ENCODE assay signal across 13 cellular contexts in genomic region chr12:123095074-123095694, GRCh38. TPM values are rescaled to one million over a fixed set of nuclear protein-coding genes. Genes with fewer than 3 reads are reported as not detected.
A peak's percentile ranks its signal among the peaks of the same experiment; 100 is the strongest.
DNase-seq lines count a peak whose midpoint lies in the region; ATAC-seq, FAIRE-seq and TF ChIP-seq lines count a peak whose summit lies in the region.
"Had no signal": no experiment of that assay in that cellular context is flagged by ENCODE, and none has a peak within 500 bp of the region (broad histone marks: within the 10 kb centered on the region; RNA-seq: fewer than 3 reads in every experiment).

No MANE protein-coding gene starts in this region.

- H3K79me2 ChIP-seq in OCI-LY1 (ENCODE audit: insufficient read depth, low read length), result peaks cover 16% of the 10 kb centered on the region; the same call in 1 of the 2 replicates

- WGBS in esophagus, 2 donors, result 65 to 78% methylated on average over 20 of the region's 20 CpGs

- no peak for ATAC-seq in GM21390 (IDR thresholded peaks at IDR 0.05; ENCODE audit: unreplicated experiment)
- no peak for ATAC-seq in HG03460 (IDR thresholded peaks at IDR 0.05; ENCODE audit: unreplicated experiment)
- ATAC-seq: stimulated activated naive CD8-positive, alpha-beta T cell treated with anti-CD3 and anti-CD28 coated beads, Interleukin-15, amount 100 ng/mL, for 72 hours had no signal

- H3K27ac ChIP-seq in OCI-LY1 (ENCODE audit: low read depth, low read length, poor library complexity, severe bottlenecking), result peak overlapping the region; percentile 93
- H3K27ac ChIP-seq in esophagus (ENCODE audit: low read depth in 2 of 2, low read length in 1 of 2), result peak overlapping the region; percentile 45 to 78
- H3K27ac ChIP-seq in muscle layer of duodenum (ENCODE audit: low read length), result peak overlapping the region; percentile 39
- peak overlapping the region; percentile 75 to 76 for H3K27ac ChIP-seq in tibial artery

- DNase-seq in tibial artery (no peak), frontal cortex (ENCODE audit: low spot score in 2 of 2) (no peak)
- DNase-seq: activated CD4-positive, alpha-beta memory T cell treated with anti-CD3 and anti-CD28 coated beads for 36 hours; activated naive CD4-positive, alpha-beta T cell; NCI-H1092 treated with DMSO at 0.1 percent for 48 hours; stimulated activated CD4-positive, alpha-beta T cell treated with anti-CD3 and anti-CD28 coated beads, Interleukin-4, amount 100 ng/mL, for 4 hours; stimulated activated naive CD8-positive, alpha-beta T cell treated with anti-CD3 and anti-CD28 coated beads, Interleukin-15, amount 100 ng/mL, for 72 hours; T-helper 2 cell had no signal

- H3K9ac ChIP-seq in OCI-LY1 (ENCODE audit: low read length), result no peak overlapping the region

- peaks cover 59% of the 10 kb centered on the region; the same call in 1 of the 2 replicates for H3K36me3 ChIP-seq in OCI-LY1 (ENCODE audit: insufficient read depth, low read length)
- H3K36me3 ChIP-seq in esophagus (ENCODE audit: control insufficient read depth in 2 of 2, insufficient read depth in 2 of 2, low read length in 1 of 2), result no peaks in the 10 kb centered on the region
- H3K36me3 ChIP-seq in muscle layer of duodenum (ENCODE audit: control insufficient read depth in 1 of 2, insufficient read depth in 2 of 2, low read length in 2 of 2), result no peaks in the 10 kb centered on the region
- H3K36me3 ChIP-seq in tibial artery, result no peaks in the 10 kb centered on the region

- FAIRE-seq in frontal cortex (lab: Jason Lieb, UNC), result no peak

- H2AFZ ChIP-seq in OCI-LY1 (ENCODE audit: low read length), result no peak overlapping the region

- no peaks in the 10 kb centered on the region for H3K27me3 ChIP-seq in OCI-LY1 (ENCODE audit: insufficient read depth, low read length)
- H3K27me3 ChIP-seq in esophagus (ENCODE audit: control insufficient read depth in 1 of 2, insufficient read depth in 2 of 2, low read length in 2 of 2), result no peaks in the 10 kb centered on the region
- no peaks in the 10 kb centered on the region for H3K27me3 ChIP-seq in muscle layer of duodenum (ENCODE audit: low read depth, low read length)
- H3K27me3 ChIP-seq in tibial artery, result no peaks in the 10 kb centered on the region

- no peaks in the 10 kb centered on the region for H4K20me1 ChIP-seq in OCI-LY1 (ENCODE audit: insufficient read depth, low read length)

- H3K4me1 ChIP-seq in OCI-LY1 (ENCODE audit: insufficient read depth, low read length, severe bottlenecking) (peaks cover 92% of the 10 kb centered on the region), esophagus (ENCODE audit: control insufficient read depth in 2 of 2, insufficient read depth in 2 of 2, low read length in 1 of 2) (peaks cover 16 to 17% of the 10 kb centered on the region in 2 donors), muscle layer of duodenum (ENCODE audit: control insufficient read depth in 1 of 2, insufficient read depth in 2 of 2, low read length in 2 of 2) (peaks cover 10 to 36% of the 10 kb centered on the region in 2 donors), tibial artery (peaks cover 7 to 42% (median 31%) of the 10 kb centered on the region in 4 donors)

- intact Hi-C loops in tibial artery (cut with DNase I; ENCODE audit: low total_unique reads), result no loop called here

- H3K4me3 ChIP-seq in OCI-LY1 (ENCODE audit: low read depth, low read length, poor library complexity, severe bottlenecking), result no peak overlapping the region
- H3K4me3 ChIP-seq in esophagus (ENCODE audit: low read depth in 1 of 2, low read length in 2 of 2), result no peak overlapping the region
- H3K4me3 ChIP-seq in muscle layer of duodenum (ENCODE audit: low read depth in 1 of 2, low read length in 2 of 2), result no peak overlapping the region
- no peak overlapping the region for H3K4me3 ChIP-seq in tibial artery

- H3F3A ChIP-seq in OCI-LY1 (ENCODE audit: insufficient read depth, low read length), result no peaks in the 10 kb centered on the region

- H3K4me2 ChIP-seq in OCI-LY1 (ENCODE audit: low read length), result no peak overlapping the region

- no peaks in the 10 kb centered on the region for H3K9me3 ChIP-seq in OCI-LY1 (ENCODE audit: low read length)
- H3K9me3 ChIP-seq in esophagus (ENCODE audit: control insufficient read depth in 2 of 2, insufficient read depth in 1 of 2, low read depth in 1 of 2, low read length in 1 of 2), result no peaks in the 10 kb centered on the region
- H3K9me3 ChIP-seq in muscle layer of duodenum (ENCODE audit: control insufficient read depth in 1 of 2, low read length in 2 of 2), result no peaks in the 10 kb centered on the region
- no peaks in the 10 kb centered on the region for H3K9me3 ChIP-seq in tibial artery

- TF ChIP-seq CTCF in OCI-LY1 (IDR thresholded peaks at IDR 0.05; ENCODE audit: low read length) (no peak), tibial artery (IDR thresholded peaks at IDR 0.05) (no peak)

- no peaks in the 10 kb centered on the region for H3K9me2 ChIP-seq in OCI-LY1 (ENCODE audit: low read depth, low read length)

RNA-seq across cellular contexts. Expression of gene PITPNM2, which starts 55.7 kb away (rescaled TPM):
- 1 to 10 TPM; 4.1 to 7.8 TPM for polyA plus RNA-seq in esophagus
- 4.9 TPM for total RNA-seq in frontal cortex

Comparison
In these comparisons a context has a peak if more than half of its experiments do, and no peak if none do; other contexts are left out.
1. H3K27ac ChIP-seq: peak in every context shown above with its lines; median percentile 93 in OCI-LY1; 76 in tibial artery; 62 in esophagus; 39 in muscle layer of duodenum.